In the genomic region with DNA sequence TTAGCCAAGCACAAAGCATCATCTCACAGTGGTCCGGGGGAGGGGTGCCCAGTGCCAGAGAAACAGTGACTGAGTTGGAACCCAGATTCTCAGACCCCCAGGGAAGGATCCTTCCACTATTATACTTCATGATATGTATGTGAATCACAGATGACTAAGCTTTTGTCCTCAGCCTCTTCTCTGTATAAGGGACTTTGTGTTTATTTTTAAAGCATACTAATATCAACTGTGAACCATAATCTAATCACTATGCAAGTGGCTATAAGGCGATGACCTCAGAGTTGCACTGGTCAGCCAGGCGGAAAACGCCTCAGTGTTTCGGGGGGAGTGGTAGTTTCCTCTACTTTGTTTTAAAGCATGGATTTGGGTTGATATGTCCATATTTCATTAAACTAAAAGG, we compare ENCODE assay signal across 12 cellular contexts.
A peak's percentile ranks its signal among the peaks of the same experiment; 100 is the strongest.
DNase-seq lines count a peak whose midpoint lies in the region; ATAC-seq lines count a peak whose summit lies in the region.
"Had no signal": no experiment of that assay in that cellular context is flagged by ENCODE, and none has a peak within 500 bp of the region (broad histone marks: within the 10 kb centered on the region; RNA-seq: fewer than 3 reads in every experiment).

No MANE protein-coding gene starts in this region.

- H3K4me3 Mint-ChIP-seq in stimulated activated naive B cell treated with anti-CD40 and anti-IgM and Interleukin-4, amounts not matched to agents 10 μg/mL and 1 μg/mL and 100 μg/mL, for 72 hours = no peak overlapping the region
- H3K4me3 Mint-ChIP-seq: dendritic cell treated with granulocyte-macrophage colony-stimulating factor and Interleukin-4, amounts not matched to agents 40 ng/mL and 50 ng/mL, for 4 days; naive B cell had no signal

- no peaks in the 10 kb centered on the region for H3K9me3 Mint-ChIP-seq in stimulated activated naive B cell treated with anti-CD40 and anti-IgM and Interleukin-4, amounts not matched to agents 10 μg/mL and 1 μg/mL and 100 μg/mL, for 72 hours
- H3K9me3 Mint-ChIP-seq: dendritic cell treated with granulocyte-macrophage colony-stimulating factor and Interleukin-4, amounts not matched to agents 40 ng/mL and 50 ng/mL, for 4 days had no signal

- H3K4me1 Mint-ChIP-seq in stimulated activated naive B cell treated with anti-CD40 and anti-IgM and Interleukin-4, amounts not matched to agents 10 μg/mL and 1 μg/mL and 100 μg/mL, for 72 hours = peaks cover 3 to 9% of the 10 kb centered on the region in 2 donors
- H3K4me1 Mint-ChIP-seq: naive B cell had no signal

- peaks cover 5 to 6% of the 10 kb centered on the region in 2 donors for H3K36me3 Mint-ChIP-seq in stimulated activated naive B cell treated with anti-CD40 and anti-IgM and Interleukin-4, amounts not matched to agents 10 μg/mL and 1 μg/mL and 100 μg/mL, for 72 hours

- H3K27me3 Mint-ChIP-seq in stimulated activated naive B cell treated with anti-CD40 and anti-IgM and Interleukin-4, amounts not matched to agents 10 μg/mL and 1 μg/mL and 100 μg/mL, for 72 hours = no peaks in the 10 kb centered on the region
- H3K27me3 Mint-ChIP-seq: dendritic cell treated with granulocyte-macrophage colony-stimulating factor and Interleukin-4, amounts not matched to agents 40 ng/mL and 50 ng/mL, for 4 days; naive B cell had no signal

- peak; percentile 36 to 40 for ATAC-seq in stimulated activated naive B cell treated with anti-CD40 and anti-IgM and Interleukin-4, amounts not matched to agents 10 μg/mL and 1 μg/mL and 100 μg/mL, for 72 hours (replicated peaks)
- ATAC-seq in HG03460 (IDR thresholded peaks at IDR 0.05; ENCODE audit: unreplicated experiment) (no peak), GM19397 (IDR thresholded peaks at IDR 0.05; ENCODE audit: unreplicated experiment) (no peak)

- DNase-seq in DMS53 (lab: John Stamatoyannopoulos, UW) (peak; percentile 47), DMS53 treated with DMSO at 0.1 percent for 48 hours (lab: John Stamatoyannopoulos, UW; ENCODE audit: unreplicated experiment) (no peak), amniotic epithelial cell (ENCODE audit: low read depth) (peak; percentile 42), glomerular visceral epithelial cell (ENCODE audit: extremely low spot score) (peak; percentile 20)
- no peak for DNase-seq in stimulated activated naive B cell treated with anti-CD40 and anti-IgM and Interleukin-4, amounts not matched to agents 10 μg/mL and 1 μg/mL and 100 μg/mL, for 72 hours
- DNase-seq in activated CD4-positive, alpha-beta T cell treated with anti-CD3 and anti-CD28 coated beads for 48 hours = no peak
- DNase-seq: activated CD4-positive, CD25-positive, alpha-beta regulatory T cell; KBM-7; naive B cell had no signal

- no peak overlapping the region for H3K27ac Mint-ChIP-seq in stimulated activated naive B cell treated with anti-CD40 and anti-IgM and Interleukin-4, amounts not matched to agents 10 μg/mL and 1 μg/mL and 100 μg/mL, for 72 hours
- H3K27ac Mint-ChIP-seq: dendritic cell treated with granulocyte-macrophage colony-stimulating factor and Interleukin-4, amounts not matched to agents 40 ng/mL and 50 ng/mL, for 4 days had no signal

Comparison
In these comparisons a context has a peak if more than half of its experiments do, and no peak if none do; other contexts are left out.
1. DNase-seq: peak in DMS53 (single experiment), amniotic epithelial cell (single experiment) and glomerular visceral epithelial cell (single experiment); none in DMS53 treated with DMSO at 0.1 percent for 48 hours (single experiment), stimulated activated naive B cell treated with anti-CD40 and anti-IgM and Interleukin-4, amounts not matched to agents 10 μg/mL and 1 μg/mL and 100 μg/mL, for 72 hours (single experiment) and activated CD4-positive, alpha-beta T cell treated with anti-CD3 and anti-CD28 coated beads for 48 hours (single experiment).
2. ATAC-seq: peak in stimulated activated naive B cell treated with anti-CD40 and anti-IgM and Interleukin-4, amounts not matched to agents 10 μg/mL and 1 μg/mL and 100 μg/mL, for 72 hours (2 of 2); none in HG03460 (single experiment) and GM19397 (single experiment).